In the genomic region with DNA sequence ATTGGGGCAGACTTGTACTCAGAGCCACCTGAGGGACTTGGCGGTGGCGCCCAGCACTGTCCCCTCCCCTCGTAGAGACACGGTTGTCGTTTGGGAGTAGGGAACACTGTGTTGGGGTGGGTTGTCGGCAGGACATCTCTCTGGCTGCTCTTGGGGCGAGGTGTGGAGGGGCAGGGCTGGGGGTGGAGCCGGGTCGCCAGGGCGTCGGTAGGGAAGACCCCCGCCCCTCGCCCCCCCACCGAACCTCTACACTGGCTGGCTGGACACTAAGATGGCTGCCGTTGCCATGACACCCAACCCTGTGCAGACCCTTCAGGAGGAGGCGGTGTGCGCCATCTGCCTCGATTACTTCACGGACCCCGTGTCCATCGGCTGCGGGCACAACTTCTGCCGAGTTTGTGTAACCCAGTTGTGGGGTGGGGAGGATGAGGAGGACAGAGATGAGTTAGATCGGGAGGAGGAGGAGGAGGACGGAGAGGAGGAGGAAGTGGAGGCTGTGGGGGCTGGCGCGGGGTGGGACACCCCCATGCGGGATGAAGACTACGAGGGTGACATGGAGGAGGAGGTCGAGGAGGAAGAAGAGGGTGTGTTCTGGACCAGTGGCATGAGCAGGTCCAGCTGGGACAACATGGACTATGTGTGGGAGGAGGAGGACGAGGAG, we compare ENCODE assay signal across 8 cellular contexts. TPM values are rescaled to one million over a fixed set of nuclear protein-coding genes. Genes with fewer than 3 reads are reported as not detected.
DNase-seq lines count a peak whose midpoint lies in the region; ATAC-seq, FAIRE-seq and TF ChIP-seq lines count a peak whose summit lies in the region.

No MANE protein-coding gene starts in this region.

- no peaks in the 10 kb centered on the region for H3K9me3 ChIP-seq in kidney (ENCODE audit: control insufficient read depth in 1 of 2, low read length in 2 of 2)

- no peaks in the 10 kb centered on the region for H3K36me3 ChIP-seq in kidney (ENCODE audit: control insufficient read depth in 1 of 2, insufficient read depth in 2 of 2, low read length in 2 of 2)

- peaks cover 8 to 9% of the 10 kb centered on the region in 2 donors for H3K4me1 ChIP-seq in kidney (ENCODE audit: control insufficient read depth in 1 of 2, insufficient read depth in 1 of 2, low read depth in 1 of 2, low read length in 2 of 2)

- TF ChIP-seq CTCF in GM12865 (IDR thresholded peaks at IDR 0.05; ENCODE audit: insufficient read depth, low read depth, low read length, missing control alignments), result no peak
- TF ChIP-seq CTCF in kidney (IDR thresholded peaks at IDR 0.05; ENCODE audit: borderline replicate concordance, extremely low read depth, insufficient read depth), result no peak

- H3K27ac ChIP-seq in kidney (ENCODE audit: low read depth in 2 of 2, low read length in 2 of 2), result peak overlapping the region; percentile 96

- peak; percentile 72 for DNase-seq in GM12865 (ENCODE audit: low read depth)
- DNase-seq in astrocyte of the hippocampus (ENCODE audit: low read depth, low spot score), result peak; percentile 78
- peak; percentile 92 for DNase-seq in kidney
- DNase-seq in stimulated activated naive CD8-positive, alpha-beta T cell treated with anti-CD3 and anti-CD28 coated beads, Interleukin-15, Interleukin-2, amounts not matched to agents 100 U/mL and 50 U/mL, for 24 hours, result peak; percentile 67
- no peak for DNase-seq in glomerular visceral epithelial cell (ENCODE audit: extremely low spot score)
- no peak for DNase-seq in amygdala (lab: John Stamatoyannopoulos, UW)
- no peak for DNase-seq in NCI-H748 treated with DMSO at 0.1 percent for 48 hours (lab: John Stamatoyannopoulos, UW)

- peak; percentile 3 for ATAC-seq in HG03460 (IDR thresholded peaks at IDR 0.05; ENCODE audit: unreplicated experiment)
- peak; percentile 0 for ATAC-seq in stimulated activated naive CD8-positive, alpha-beta T cell treated with anti-CD3 and anti-CD28 coated beads, Interleukin-15, Interleukin-2, amounts not matched to agents 100 U/mL and 50 U/mL, for 24 hours

- peak overlapping the region; percentile 66 to 84 for H3K9ac ChIP-seq in kidney (ENCODE audit: low read length in 2 of 2)

- no peak for FAIRE-seq in kidney (lab: Jason Lieb, UNC)

- H3K4me3 ChIP-seq in GM12865 (ENCODE audit: low read depth, low read length) (peak overlapping the region; percentile 90), kidney (ENCODE audit: low read length in 2 of 2) (peak overlapping the region; percentile 71 to 93)

- intact Hi-C loops in kidney (cut with DNase I), result no loop called here

RNA-seq across cellular contexts. Expression of gene TRIM41, which starts 0.8 kb away (rescaled TPM):
- 34.9 TPM for total RNA-seq in kidney
- 21.8 TPM for polyA plus RNA-seq in kidney (ENCODE audit: insufficient read depth, low read depth, low replicate concordance)

RNA-seq across cellular contexts. Expression of gene TRIM7, which starts 18.9 kb away (rescaled TPM):
- total RNA-seq in kidney, result 6.3 TPM
- polyA plus RNA-seq in kidney (ENCODE audit: insufficient read depth, low read depth, low replicate concordance), result 5.7 TPM

RNA-seq across cellular contexts. Expression of gene RACK1, which starts 19.8 kb away (rescaled TPM):
- 1,240 TPM for total RNA-seq in kidney
- polyA plus RNA-seq in kidney (ENCODE audit: insufficient read depth, low read depth, low replicate concordance), result 1,699 TPM

RNA-seq across cellular contexts. Expression of gene TRIM52, which starts 37.1 kb away (rescaled TPM):
- 18.4 TPM for total RNA-seq in kidney
- polyA plus RNA-seq in kidney (ENCODE audit: insufficient read depth, low read depth, low replicate concordance), result 9.7 TPM

Comparison
In these comparisons a context has a peak if more than half of its experiments do, and no peak if none do; other contexts are left out.
1. DNase-seq: peak in GM12865 (single experiment), astrocyte of the hippocampus (single experiment), kidney (single experiment) and stimulated activated naive CD8-positive, alpha-beta T cell treated with anti-CD3 and anti-CD28 coated beads, Interleukin-15, Interleukin-2, amounts not matched to agents 100 U/mL and 50 U/mL, for 24 hours (single experiment); none in glomerular visceral epithelial cell (single experiment), amygdala (0 of 56) and NCI-H748 treated with DMSO at 0.1 percent for 48 hours (single experiment).